ENCODE assay signal across 13 cellular contexts in the genomic region with DNA sequence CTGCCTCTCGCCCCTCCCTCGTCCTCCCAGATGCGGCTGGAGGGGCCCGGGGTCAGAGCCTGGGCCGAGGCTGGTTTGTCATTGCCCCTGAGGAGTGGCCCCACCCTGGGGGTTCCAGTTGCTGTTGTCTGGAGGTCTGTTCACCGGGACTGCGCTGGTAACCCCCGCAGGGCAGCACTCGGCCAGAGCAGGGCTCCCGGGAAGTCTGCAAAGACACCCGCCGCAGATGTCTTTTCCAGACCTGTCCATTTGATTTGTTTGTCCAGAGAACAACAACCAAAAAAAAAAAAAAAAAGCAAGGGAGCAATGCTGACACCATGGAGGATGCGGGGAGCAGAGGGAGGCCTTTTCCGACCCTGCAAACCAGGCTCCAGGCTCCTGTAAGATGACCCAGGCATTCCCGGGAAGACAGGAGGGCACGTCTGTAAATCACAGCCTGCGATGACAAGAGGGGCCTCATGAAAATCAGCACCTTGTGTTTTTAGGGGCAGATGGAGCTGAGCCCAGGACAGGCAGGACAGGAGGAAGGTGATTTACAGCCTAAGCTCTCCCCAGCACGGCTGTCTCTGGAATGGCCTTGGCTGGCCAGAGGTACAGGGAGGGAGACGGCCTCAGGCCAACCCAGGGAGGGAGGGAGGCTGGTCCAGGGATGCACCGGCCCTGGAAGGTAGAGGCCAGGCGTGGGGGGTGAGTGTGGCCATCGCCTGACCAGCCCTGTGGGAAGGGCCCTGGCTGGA.
A peak's percentile ranks its signal among the peaks of the same experiment; 100 is the strongest.
DNase-seq lines count a peak whose midpoint lies in the region; ATAC-seq, FAIRE-seq and TF ChIP-seq lines count a peak whose summit lies in the region.
"Had no signal": no experiment of that assay in that cellular context is flagged by ENCODE, and none has a peak within 500 bp of the region (broad histone marks: within the 10 kb centered on the region; RNA-seq: fewer than 3 reads in every experiment).

No MANE protein-coding gene starts in this region.

- peaks cover 2% of the 10 kb centered on the region for H3K9me3 Mint-ChIP-seq in neural progenitor cell
- H3K9me3 Mint-ChIP-seq in naive thymus-derived CD8-positive, alpha-beta T cell, result peaks cover 2 to 21% (median 9%) of the 10 kb centered on the region in 9 donors

- DNase-seq in HepG2 (ENCODE audit: low spot score) (no peak), right lobe of liver (no peak), WERI-Rb-1 (peak; percentile 55), neural progenitor cell (ENCODE audit: low spot score) (peak; percentile 28), vagina (ENCODE audit: extremely low spot score in 2 of 2) (peak; percentile 71 to 74), NK-92 (lab: John Stamatoyannopoulos, UW; ENCODE audit: unreplicated experiment) (no peak)
- DNase-seq in naive thymus-derived CD8-positive, alpha-beta T cell, result no peak
- DNase-seq in activated naive CD4-positive, alpha-beta T cell treated with Interleukin-2 at 50 U/mL for 16 hours, result no peak
- DNase-seq: NCI-H748 treated with DMSO at 0.1 percent for 48 hours had no signal

- WGBS in HepG2 (ENCODE audit: low lambda C conversion rate), result 32% methylated on average over 18 of the region's 22 CpGs
- WGBS in right lobe of liver (ENCODE audit: insufficient coverage, low coverage, low lambda C conversion rate, missing lambda C conversion rate), result 91% methylated on average over 6 of the region's 22 CpGs

- H3K27ac Mint-ChIP-seq in neural progenitor cell, result no peak overlapping the region
- no peak overlapping the region for H3K27ac Mint-ChIP-seq in naive thymus-derived CD8-positive, alpha-beta T cell

- no peak for TF ChIP-seq EP300 in HepG2 (IDR thresholded peaks at IDR 0.05; ENCODE audit: low read depth in 2 of 2, low read length in 2 of 2)
- TF ChIP-seq EP300 in HepG2 (CRISPR knock-in tag; IDR thresholded peaks at IDR 0.05; ENCODE audit: borderline replicate concordance), result no peak

- POLR2A ChIA-PET in HepG2 (lab: Yijun Ruan, JAX), result no interaction called here
- POLR2A ChIA-PET in naive thymus-derived CD8-positive, alpha-beta T cell (lab: Charles Lee), result no interaction called here

- intact Hi-C loops in HepG2 (cut with micrococcal nuclease; ENCODE audit: unreplicated experiment) (no loop called here), right lobe of liver (cut with DNase I) (no loop called here), vagina (cut with DNase I) (no loop called here)

- CTCF ChIA-PET in HepG2 (lab: Yijun Ruan, JAX; ENCODE audit: low intra/inter-chr PET ratio, low total read pairs), result no interaction called here

- H3K36me3 ChIP-seq in HepG2 (replicated peaks in 1 of 2; ENCODE audit: control insufficient read depth in 1 of 2, insufficient read depth in 2 of 2, low read length in 2 of 2) (no peaks in the 10 kb centered on the region), right lobe of liver (no peaks in the 10 kb centered on the region), WERI-Rb-1 (no peaks in the 10 kb centered on the region), neural progenitor cell (no peaks in the 10 kb centered on the region), vagina (no peaks in the 10 kb centered on the region)

- peaks cover 26% of the 10 kb centered on the region for H3K4me1 Mint-ChIP-seq in neural progenitor cell
- no peaks in the 10 kb centered on the region for H3K4me1 Mint-ChIP-seq in naive thymus-derived CD8-positive, alpha-beta T cell

- H3K4me2 ChIP-seq in HepG2 (ENCODE audit: low read depth, low read length) (no peak overlapping the region), neural progenitor cell (no peak overlapping the region)
- H3K4me2 ChIP-seq: A549 had no signal

- no peaks in the 10 kb centered on the region for H3K9me3 ChIP-seq in HepG2 (ENCODE audit: low read length)
- H3K9me3 ChIP-seq in right lobe of liver, result no peaks in the 10 kb centered on the region
- peaks cover 8% of the 10 kb centered on the region for H3K9me3 ChIP-seq in WERI-Rb-1 (ENCODE audit: severe bottlenecking)
- no peaks in the 10 kb centered on the region for H3K9me3 ChIP-seq in neural progenitor cell (ENCODE audit: low read depth)
- H3K9me3 ChIP-seq in vagina, result no peaks in the 10 kb centered on the region
- H3K9me3 ChIP-seq: A549, Caco-2 had no signal

- H3K27me3 ChIP-seq in HepG2 (ENCODE audit: control insufficient read depth in 1 of 2, insufficient read depth in 2 of 2, low read length in 2 of 2) (peaks cover 18 to 72% of the 10 kb centered on the region in 2 experiments), right lobe of liver (no peaks in the 10 kb centered on the region), WERI-Rb-1 (ENCODE audit: insufficient read depth, low read depth, severe bottlenecking) (no peaks in the 10 kb centered on the region), neural progenitor cell (peaks cover 19% of the 10 kb centered on the region), vagina (no peaks in the 10 kb centered on the region)

- TF ChIP-seq POLR2A in HepG2 (IDR thresholded peaks at IDR 0.05; ENCODE audit: insufficient read depth in 1 of 2, low read depth in 2 of 2, low read length in 2 of 2) (no peak), right lobe of liver (IDR thresholded peaks at IDR 0.05) (no peak), vagina (IDR thresholded peaks at IDR 0.05) (no peak)

- H3K4me1 ChIP-seq in HepG2 (ENCODE audit: insufficient read depth, low read length) (peaks cover 4% of the 10 kb centered on the region; the same call in 1 of the 2 replicates), right lobe of liver (no peaks in the 10 kb centered on the region), neural progenitor cell (peaks cover 22% of the 10 kb centered on the region), vagina (no peaks in the 10 kb centered on the region)
- H3K4me1 ChIP-seq: A549, Caco-2 had no signal

- H3K27ac ChIP-seq in HepG2 (ENCODE audit: extremely low read length, insufficient read depth, low read length) (no peak overlapping the region), right lobe of liver (no peak overlapping the region), WERI-Rb-1 (no peak overlapping the region), neural progenitor cell (no peak overlapping the region), vagina (no peak overlapping the region)
- H3K27ac ChIP-seq: A549 had no signal

- H3K9ac ChIP-seq in HepG2 (ENCODE audit: insufficient read depth, low read depth, low read length) (no peak overlapping the region), neural progenitor cell (no peak overlapping the region)

- H3K27me3 Mint-ChIP-seq in neural progenitor cell (ENCODE audit: insufficient read depth, low read depth), result peaks cover 2% of the 10 kb centered on the region
- H3K27me3 Mint-ChIP-seq in naive thymus-derived CD8-positive, alpha-beta T cell, result peaks cover 0 to 35% (median 23%) of the 10 kb centered on the region in 5 donors

- TF ChIP-seq CTCF in HepG2 (CRISPR knock-in tag; IDR thresholded peaks at IDR 0.05) (no peak), right lobe of liver (IDR thresholded peaks at IDR 0.05) (no peak), WERI-Rb-1 (IDR thresholded peaks at IDR 0.05; ENCODE audit: low read depth, low read length) (no peak), neural progenitor cell (IDR thresholded peaks at IDR 0.05) (no peak), vagina (IDR thresholded peaks at IDR 0.05) (no peak)

- H3K36me3 Mint-ChIP-seq in neural progenitor cell, result no peaks in the 10 kb centered on the region
- peaks cover 0 to 13% (median 2%) of the 10 kb centered on the region in 3 donors for H3K36me3 Mint-ChIP-seq in naive thymus-derived CD8-positive, alpha-beta T cell

- H3K4me3 ChIP-seq in HepG2 (replicated peaks in 1 of 3; ENCODE audit: insufficient read depth in 1 of 3, low read depth in 2 of 3, low read length in 3 of 3) (no peak overlapping the region), right lobe of liver (no peak overlapping the region), WERI-Rb-1 (ENCODE audit: low read depth, low read length) (no peak overlapping the region), neural progenitor cell (no peak overlapping the region), vagina (no peak overlapping the region)
- H3K4me3 ChIP-seq: A549 had no signal

- H3K79me2 ChIP-seq in HepG2 (ENCODE audit: insufficient read depth, low read length), result no peaks in the 10 kb centered on the region
- no peaks in the 10 kb centered on the region for H3K79me2 ChIP-seq in neural progenitor cell (ENCODE audit: low read depth)

- TF ChIP-seq RAD21 in HepG2 (CRISPR knock-in tag; IDR thresholded peaks at IDR 0.05), result no peak

- H3K4me3 Mint-ChIP-seq in neural progenitor cell, result no peak overlapping the region
- no peak overlapping the region for H3K4me3 Mint-ChIP-seq in naive thymus-derived CD8-positive, alpha-beta T cell

- H4K20me1 ChIP-seq in HepG2 (ENCODE audit: insufficient read depth, low read length), result no peaks in the 10 kb centered on the region
- no peaks in the 10 kb centered on the region for H4K20me1 ChIP-seq in neural progenitor cell (ENCODE audit: low read depth)

- FAIRE-seq in HepG2 (lab: Jason Lieb, UNC), result no peak
- FAIRE-seq: A549, H54 had no signal

- H3F3A ChIP-seq in neural progenitor cell (ENCODE audit: low read depth), result no peaks in the 10 kb centered on the region

- H2AFZ ChIP-seq in HepG2 (ENCODE audit: low read length) (no peak overlapping the region), neural progenitor cell (replicated peaks) (peak overlapping the region; percentile 5)

- no peak for ATAC-seq in HepG2
- no peak for ATAC-seq in right lobe of liver
- no peak for ATAC-seq in naive thymus-derived CD8-positive, alpha-beta T cell
- ATAC-seq: A549, Right ventricle myocardium inferior had no signal

- no TSS peak for BruUV-seq in HepG2 (replicated peaks; lab: Mats Ljungman, UMichigan)

- in situ Hi-C loops in HepG2 (cut with HindIII; ENCODE audit: extremely low pct_ligation_motif_present, low pct_unique_long_range_greater_than_20kb), result no loop called here

TF ChIP-seq in HepG2, 621 proteins besides CTCF, POLR2A, EP300 and RAD21:
- TF ChIP-seq GTF2F1 (IDR thresholded peaks at IDR 0.05; ENCODE audit: low read length) (no peak), ZNF709 (CRISPR knock-in tag; IDR thresholded peaks at IDR 0.05) (0 out of 2 replicates have a peak, but pooled peaks have one; percentile 8)

Comparison
In these comparisons a context has a peak if more than half of its experiments do, and no peak if none do; other contexts are left out.
1. DNase-seq: peak in WERI-Rb-1 (single experiment), neural progenitor cell (single experiment) and vagina (2 of 2); none in HepG2 (single experiment), right lobe of liver (0 of 3), NK-92 (single experiment), naive thymus-derived CD8-positive, alpha-beta T cell (0 of 10) and activated naive CD4-positive, alpha-beta T cell treated with Interleukin-2 at 50 U/mL for 16 hours (single experiment).